ENCODE assay signal across 1 cellular context in the genomic region with DNA sequence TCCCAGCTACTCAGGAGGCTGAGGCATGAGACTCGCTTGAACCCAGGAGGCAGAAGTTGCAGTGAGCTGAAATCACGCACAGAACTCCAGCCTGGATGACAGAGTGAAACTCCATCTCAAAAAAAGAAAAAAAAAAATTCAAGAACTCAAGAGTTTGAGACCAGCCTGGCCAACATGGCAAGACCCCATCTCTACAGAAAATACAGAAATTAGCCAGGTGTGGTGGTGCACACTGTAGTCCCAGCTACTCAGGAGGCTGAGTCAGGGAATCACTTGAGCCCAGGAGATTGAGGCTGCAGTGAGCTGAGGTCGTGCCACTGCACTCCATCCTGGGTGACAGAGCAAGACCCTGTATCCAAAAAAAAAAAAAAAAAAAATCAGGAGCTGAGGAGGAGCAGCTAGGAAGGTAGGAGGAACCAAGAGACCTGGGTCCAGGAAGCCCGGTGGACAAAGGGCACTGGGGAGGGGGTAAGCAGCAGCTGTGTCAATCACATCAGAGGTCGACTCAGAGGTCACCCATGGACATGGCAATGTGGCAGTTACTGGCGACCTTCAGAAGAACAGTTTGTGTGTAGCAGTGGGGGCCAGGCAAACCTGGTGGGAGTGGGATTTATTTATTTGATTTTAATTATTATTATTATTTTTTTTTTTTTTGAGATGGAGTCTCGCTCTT.
TF ChIP-seq lines count a peak whose summit lies in the region.

No MANE protein-coding gene starts in this region.

TF ChIP-seq in HepG2, 621 proteins besides CTCF, POLR2A, EP300 and RAD21 (continued from another document and continues in another):
- TF ChIP-seq, protein P1, sequence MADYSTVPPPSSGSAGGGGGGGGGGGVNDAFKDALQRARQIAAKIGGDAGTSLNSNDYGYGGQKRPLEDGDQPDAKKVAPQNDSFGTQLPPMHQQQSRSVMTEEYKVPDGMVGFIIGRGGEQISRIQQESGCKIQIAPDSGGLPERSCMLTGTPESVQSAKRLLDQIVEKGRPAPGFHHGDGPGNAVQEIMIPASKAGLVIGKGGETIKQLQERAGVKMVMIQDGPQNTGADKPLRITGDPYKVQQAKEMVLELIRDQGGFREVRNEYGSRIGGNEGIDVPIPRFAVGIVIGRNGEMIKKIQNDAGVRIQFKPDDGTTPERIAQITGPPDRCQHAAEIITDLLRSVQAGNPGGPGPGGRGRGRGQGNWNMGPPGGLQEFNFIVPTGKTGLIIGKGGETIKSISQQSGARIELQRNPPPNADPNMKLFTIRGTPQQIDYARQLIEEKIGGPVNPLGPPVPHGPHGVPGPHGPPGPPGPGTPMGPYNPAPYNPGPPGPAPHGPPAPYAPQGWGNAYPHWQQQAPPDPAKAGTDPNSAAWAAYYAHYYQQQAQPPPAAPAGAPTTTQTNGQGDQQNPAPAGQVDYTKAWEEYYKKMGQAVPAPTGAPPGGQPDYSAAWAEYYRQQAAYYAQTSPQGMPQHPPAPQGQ (CRISPR knock-in tag; IDR thresholded peaks at IDR 0.05; ENCODE audit: borderline replicate concordance), result no peak
- TF ChIP-seq ZNF121 (CRISPR knock-in tag; IDR thresholded peaks at IDR 0.05), result peak; percentile 84
- TF ChIP-seq ELF3 (CRISPR knock-in tag; IDR thresholded peaks at IDR 0.05), result 0 out of 2 replicates have a peak, but pooled peaks have one; percentile 23
- TF ChIP-seq ZNF10 (CRISPR knock-in tag; IDR thresholded peaks at IDR 0.05; ENCODE audit: borderline replicate concordance, low read depth), result no peak
- 0 out of 2 replicates have a peak, but pooled peaks have one; percentile 22 for TF ChIP-seq MED1 (CRISPR knock-in tag; IDR thresholded peaks at IDR 0.05)
- TF ChIP-seq MYC (CRISPR knock-in tag; IDR thresholded peaks at IDR 0.05; ENCODE audit: borderline replicate concordance), result no peak
- TF ChIP-seq SATB2 (CRISPR knock-in tag; IDR thresholded peaks at IDR 0.05), result no peak
- TF ChIP-seq E2F1 (CRISPR knock-in tag; IDR thresholded peaks at IDR 0.05), result no peak
- TF ChIP-seq THAP8 (CRISPR knock-in tag; IDR thresholded peaks at IDR 0.05; ENCODE audit: borderline replicate concordance), result no peak
- TF ChIP-seq SALL1 (CRISPR knock-in tag; IDR thresholded peaks at IDR 0.05), result peak; percentile 52; the same call in 1 of the 2 replicates
- TF ChIP-seq ZNF615 (CRISPR knock-in tag; IDR thresholded peaks at IDR 0.05; ENCODE audit: borderline replicate concordance), result no peak
- no peak for TF ChIP-seq NONO (IDR thresholded peaks at IDR 0.05)
- TF ChIP-seq NONO (CRISPR knock-in tag; conservative IDR thresholded peaks at IDR 0.05), result no peak
- no peak for TF ChIP-seq SMARCE1 (IDR thresholded peaks at IDR 0.05; ENCODE audit: borderline replicate concordance)
- TF ChIP-seq, protein P2, sequence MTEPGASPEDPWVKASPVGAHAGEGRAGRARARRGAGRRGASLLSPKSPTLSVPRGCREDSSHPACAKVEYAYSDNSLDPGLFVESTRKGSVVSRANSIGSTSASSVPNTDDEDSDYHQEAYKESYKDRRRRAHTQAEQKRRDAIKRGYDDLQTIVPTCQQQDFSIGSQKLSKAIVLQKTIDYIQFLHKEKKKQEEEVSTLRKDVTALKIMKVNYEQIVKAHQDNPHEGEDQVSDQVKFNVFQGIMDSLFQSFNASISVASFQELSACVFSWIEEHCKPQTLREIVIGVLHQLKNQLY (CRISPR knock-in tag; IDR thresholded peaks at IDR 0.05), result no peak
- no peak for TF ChIP-seq ZNF713 (CRISPR knock-in tag; IDR thresholded peaks at IDR 0.05)
- TF ChIP-seq RORA (CRISPR knock-in tag; IDR thresholded peaks at IDR 0.05), result no peak
- TF ChIP-seq, protein P3, sequence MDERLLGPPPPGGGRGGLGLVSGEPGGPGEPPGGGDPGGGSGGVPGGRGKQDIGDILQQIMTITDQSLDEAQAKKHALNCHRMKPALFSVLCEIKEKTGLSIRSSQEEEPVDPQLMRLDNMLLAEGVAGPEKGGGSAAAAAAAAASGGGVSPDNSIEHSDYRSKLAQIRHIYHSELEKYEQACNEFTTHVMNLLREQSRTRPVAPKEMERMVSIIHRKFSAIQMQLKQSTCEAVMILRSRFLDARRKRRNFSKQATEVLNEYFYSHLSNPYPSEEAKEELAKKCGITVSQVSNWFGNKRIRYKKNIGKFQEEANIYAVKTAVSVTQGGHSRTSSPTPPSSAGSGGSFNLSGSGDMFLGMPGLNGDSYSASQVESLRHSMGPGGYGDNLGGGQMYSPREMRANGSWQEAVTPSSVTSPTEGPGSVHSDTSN (CRISPR knock-in tag; IDR thresholded peaks at IDR 0.05), result peak; percentile 79
- TF ChIP-seq MBD4 (IDR thresholded peaks at IDR 0.05; ENCODE audit: borderline replicate concordance, low read length), result no peak
- TF ChIP-seq, protein P4, sequence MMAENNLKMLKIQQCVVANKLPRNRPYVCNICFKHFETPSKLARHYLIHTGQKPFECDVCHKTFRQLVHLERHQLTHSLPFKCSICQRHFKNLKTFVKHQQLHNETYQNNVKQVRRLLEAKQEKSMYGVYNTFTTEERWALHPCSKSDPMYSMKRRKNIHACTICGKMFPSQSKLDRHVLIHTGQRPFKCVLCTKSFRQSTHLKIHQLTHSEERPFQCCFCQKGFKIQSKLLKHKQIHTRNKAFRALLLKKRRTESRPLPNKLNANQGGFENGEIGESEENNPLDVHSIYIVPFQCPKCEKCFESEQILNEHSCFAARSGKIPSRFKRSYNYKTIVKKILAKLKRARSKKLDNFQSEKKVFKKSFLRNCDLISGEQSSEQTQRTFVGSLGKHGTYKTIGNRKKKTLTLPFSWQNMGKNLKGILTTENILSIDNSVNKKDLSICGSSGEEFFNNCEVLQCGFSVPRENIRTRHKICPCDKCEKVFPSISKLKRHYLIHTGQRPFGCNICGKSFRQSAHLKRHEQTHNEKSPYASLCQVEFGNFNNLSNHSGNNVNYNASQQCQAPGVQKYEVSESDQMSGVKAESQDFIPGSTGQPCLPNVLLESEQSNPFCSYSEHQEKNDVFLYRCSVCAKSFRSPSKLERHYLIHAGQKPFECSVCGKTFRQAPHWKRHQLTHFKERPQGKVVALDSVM (CRISPR knock-in tag; IDR thresholded peaks at IDR 0.05), result 0 out of 2 replicates have a peak, but pooled peaks have one; percentile 7
- peak; percentile 7; the same call in 1 of the 2 replicates for TF ChIP-seq ZNF619 (CRISPR knock-in tag; IDR thresholded peaks at IDR 0.05)
- TF ChIP-seq ZNF605 (CRISPR knock-in tag; IDR thresholded peaks at IDR 0.05), result no peak
- TF ChIP-seq, protein P5, sequence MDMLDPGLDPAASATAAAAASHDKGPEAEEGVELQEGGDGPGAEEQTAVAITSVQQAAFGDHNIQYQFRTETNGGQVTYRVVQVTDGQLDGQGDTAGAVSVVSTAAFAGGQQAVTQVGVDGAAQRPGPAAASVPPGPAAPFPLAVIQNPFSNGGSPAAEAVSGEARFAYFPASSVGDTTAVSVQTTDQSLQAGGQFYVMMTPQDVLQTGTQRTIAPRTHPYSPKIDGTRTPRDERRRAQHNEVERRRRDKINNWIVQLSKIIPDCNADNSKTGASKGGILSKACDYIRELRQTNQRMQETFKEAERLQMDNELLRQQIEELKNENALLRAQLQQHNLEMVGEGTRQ (IDR thresholded peaks at IDR 0.05; ENCODE audit: low read depth, low read length), result no peak
- TF ChIP-seq, protein P5 (CRISPR knock-in tag; IDR thresholded peaks at IDR 0.05; ENCODE audit: borderline replicate concordance), result no peak
- no peak for TF ChIP-seq SRSF1 (optimal IDR thresholded peaks at IDR 0.05; ENCODE audit: low read depth, low read length)
- TF ChIP-seq, protein P6, sequence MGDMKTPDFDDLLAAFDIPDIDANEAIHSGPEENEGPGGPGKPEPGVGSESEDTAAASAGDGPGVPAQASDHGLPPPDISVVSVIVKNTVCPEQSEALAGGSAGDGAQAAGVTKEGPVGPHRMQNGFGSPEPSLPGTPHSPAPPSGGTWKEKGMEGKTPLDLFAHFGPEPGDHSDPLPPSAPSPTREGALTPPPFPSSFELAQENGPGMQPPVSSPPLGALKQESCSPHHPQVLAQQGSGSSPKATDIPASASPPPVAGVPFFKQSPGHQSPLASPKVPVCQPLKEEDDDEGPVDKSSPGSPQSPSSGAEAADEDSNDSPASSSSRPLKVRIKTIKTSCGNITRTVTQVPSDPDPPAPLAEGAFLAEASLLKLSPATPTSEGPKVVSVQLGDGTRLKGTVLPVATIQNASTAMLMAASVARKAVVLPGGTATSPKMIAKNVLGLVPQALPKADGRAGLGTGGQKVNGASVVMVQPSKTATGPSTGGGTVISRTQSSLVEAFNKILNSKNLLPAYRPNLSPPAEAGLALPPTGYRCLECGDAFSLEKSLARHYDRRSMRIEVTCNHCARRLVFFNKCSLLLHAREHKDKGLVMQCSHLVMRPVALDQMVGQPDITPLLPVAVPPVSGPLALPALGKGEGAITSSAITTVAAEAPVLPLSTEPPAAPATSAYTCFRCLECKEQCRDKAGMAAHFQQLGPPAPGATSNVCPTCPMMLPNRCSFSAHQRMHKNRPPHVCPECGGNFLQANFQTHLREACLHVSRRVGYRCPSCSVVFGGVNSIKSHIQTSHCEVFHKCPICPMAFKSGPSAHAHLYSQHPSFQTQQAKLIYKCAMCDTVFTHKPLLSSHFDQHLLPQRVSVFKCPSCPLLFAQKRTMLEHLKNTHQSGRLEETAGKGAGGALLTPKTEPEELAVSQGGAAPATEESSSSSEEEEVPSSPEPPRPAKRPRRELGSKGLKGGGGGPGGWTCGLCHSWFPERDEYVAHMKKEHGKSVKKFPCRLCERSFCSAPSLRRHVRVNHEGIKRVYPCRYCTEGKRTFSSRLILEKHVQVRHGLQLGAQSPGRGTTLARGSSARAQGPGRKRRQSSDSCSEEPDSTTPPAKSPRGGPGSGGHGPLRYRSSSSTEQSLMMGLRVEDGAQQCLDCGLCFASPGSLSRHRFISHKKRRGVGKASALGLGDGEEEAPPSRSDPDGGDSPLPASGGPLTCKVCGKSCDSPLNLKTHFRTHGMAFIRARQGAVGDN (CRISPR knock-in tag; IDR thresholded peaks at IDR 0.05), result peak; percentile 51
- TF ChIP-seq HNF4G (IDR thresholded peaks at IDR 0.05; ENCODE audit: borderline replicate concordance, low read depth, low read length), result peak; percentile 70
- TF ChIP-seq HNF4G (CRISPR knock-in tag; IDR thresholded peaks at IDR 0.05; ENCODE audit: borderline replicate concordance, low read depth), result no peak
- TF ChIP-seq, protein P7, sequence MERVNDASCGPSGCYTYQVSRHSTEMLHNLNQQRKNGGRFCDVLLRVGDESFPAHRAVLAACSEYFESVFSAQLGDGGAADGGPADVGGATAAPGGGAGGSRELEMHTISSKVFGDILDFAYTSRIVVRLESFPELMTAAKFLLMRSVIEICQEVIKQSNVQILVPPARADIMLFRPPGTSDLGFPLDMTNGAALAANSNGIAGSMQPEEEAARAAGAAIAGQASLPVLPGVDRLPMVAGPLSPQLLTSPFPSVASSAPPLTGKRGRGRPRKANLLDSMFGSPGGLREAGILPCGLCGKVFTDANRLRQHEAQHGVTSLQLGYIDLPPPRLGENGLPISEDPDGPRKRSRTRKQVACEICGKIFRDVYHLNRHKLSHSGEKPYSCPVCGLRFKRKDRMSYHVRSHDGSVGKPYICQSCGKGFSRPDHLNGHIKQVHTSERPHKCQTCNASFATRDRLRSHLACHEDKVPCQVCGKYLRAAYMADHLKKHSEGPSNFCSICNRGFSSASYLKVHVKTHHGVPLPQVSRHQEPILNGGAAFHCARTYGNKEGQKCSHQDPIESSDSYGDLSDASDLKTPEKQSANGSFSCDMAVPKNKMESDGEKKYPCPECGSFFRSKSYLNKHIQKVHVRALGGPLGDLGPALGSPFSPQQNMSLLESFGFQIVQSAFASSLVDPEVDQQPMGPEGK (CRISPR knock-in tag; IDR thresholded peaks at IDR 0.05), result peak; percentile 21; the same call in 1 of the 2 replicates
- TF ChIP-seq KDM4B (CRISPR knock-in tag; IDR thresholded peaks at IDR 0.05), result no peak
- no peak for TF ChIP-seq ZNF703 (CRISPR knock-in tag; IDR thresholded peaks at IDR 0.05; ENCODE audit: borderline replicate concordance)
- peak; percentile 60; the same call in 1 of the 2 replicates for TF ChIP-seq NR2F2 (IDR thresholded peaks at IDR 0.05; ENCODE audit: borderline replicate concordance, low read depth)
- peak; percentile 86; the same call in 1 of the 2 replicates for TF ChIP-seq MEIS2 (CRISPR knock-in tag; IDR thresholded peaks at IDR 0.05)
- 0 out of 2 replicates have a peak, but pooled peaks have one; percentile 51 for TF ChIP-seq HIC2 (CRISPR knock-in tag; IDR thresholded peaks at IDR 0.05; ENCODE audit: low read depth)
- TF ChIP-seq PPARG (CRISPR knock-in tag; conservative IDR thresholded peaks at IDR 0.05), result peak; percentile 77
- TF ChIP-seq CCDC6 (CRISPR knock-in tag; IDR thresholded peaks at IDR 0.05), result no peak
- TF ChIP-seq MLLT10 (CRISPR knock-in tag; IDR thresholded peaks at IDR 0.05), result 0 out of 2 replicates have a peak, but pooled peaks have one; percentile 4
- TF ChIP-seq ZIK1 (CRISPR knock-in tag; IDR thresholded peaks at IDR 0.05; ENCODE audit: borderline replicate concordance, low read depth), result no peak
- no peak for TF ChIP-seq TCF12 (IDR thresholded peaks at IDR 0.05)
- 0 out of 2 replicates have a peak, but pooled peaks have one; percentile 17 for TF ChIP-seq TCF12 (CRISPR knock-in tag; IDR thresholded peaks at IDR 0.05)
- 0 out of 2 replicates have a peak, but pooled peaks have one; percentile 13 for TF ChIP-seq HMG20A (CRISPR knock-in tag; IDR thresholded peaks at IDR 0.05; ENCODE audit: borderline replicate concordance)
